Comparison of ENCODE assay signal across 8 cellular contexts in genomic region chr2:43169987-43170732, GRCh38. TPM values are rescaled to one million over a fixed set of nuclear protein-coding genes. Genes with fewer than 3 reads are reported as not detected.
DNase-seq lines count a peak whose midpoint lies in the region; ATAC-seq and TF ChIP-seq lines count a peak whose summit lies in the region.

No MANE protein-coding gene starts in this region.

- no peak for TF ChIP-seq CTCF in activated B cell treated with CpG ODN at 0.5 μM for 24 hours (IDR thresholded peaks at IDR 0.05)
- TF ChIP-seq CTCF in nephron (IDR thresholded peaks at IDR 0.05; ENCODE audit: unreplicated experiment in 3 of 3): peak; percentile 32 to 55 (median 36)

- peaks cover 82% of the 10 kb centered on the region for H3K4me1 Mint-ChIP-seq in activated B cell treated with CpG ODN at 0.5 μM for 24 hours
- H3K4me1 Mint-ChIP-seq in nephron: peaks cover 44% of the 10 kb centered on the region

- H3K9me3 Mint-ChIP-seq in activated B cell treated with CpG ODN at 0.5 μM for 24 hours (no peaks in the 10 kb centered on the region), nephron (no peaks in the 10 kb centered on the region)

- POLR2A ChIA-PET in activated B cell treated with CpG ODN at 0.5 μM for 24 hours (lab: Charles Lee): interaction anchor here (0.7 to 13.0 kb wide), 8 partner anchors 22 to 360 kb away, joined by 3 to 344 read pairs (median 4); partner anchors contain the start of gene ZFP36L2

- H3K27ac Mint-ChIP-seq in activated B cell treated with CpG ODN at 0.5 μM for 24 hours (peak overlapping the region; percentile 98), nephron (peak overlapping the region; percentile 73 to 85 (median 73))

- no peak for ATAC-seq in activated B cell treated with CpG ODN at 0.5 μM for 24 hours (ENCODE audit: low read depth)
- ATAC-seq in GM18511 (IDR thresholded peaks at IDR 0.05; ENCODE audit: unreplicated experiment): no peak
- ATAC-seq in HG03378 (IDR thresholded peaks at IDR 0.05; ENCODE audit: unreplicated experiment): no peak

- no peaks in the 10 kb centered on the region for H3K27me3 Mint-ChIP-seq in activated B cell treated with CpG ODN at 0.5 μM for 24 hours
- H3K27me3 Mint-ChIP-seq in nephron (ENCODE audit: low read depth): peaks cover 5% of the 10 kb centered on the region

- H3K36me3 Mint-ChIP-seq in activated B cell treated with CpG ODN at 0.5 μM for 24 hours (ENCODE audit: low read depth): peaks cover 2% of the 10 kb centered on the region
- no peaks in the 10 kb centered on the region for H3K36me3 Mint-ChIP-seq in nephron (ENCODE audit: low read depth)

- CTCF ChIA-PET in activated B cell treated with CpG ODN at 0.5 μM for 24 hours (lab: Charles Lee): interaction anchor here (0.8 to 6.1 kb wide), 7 partner anchors 25 to 314 kb away, joined by 3 to 37 read pairs (median 5); partner anchors contain the start of gene ZFP36L2

- H3K4me3 Mint-ChIP-seq in activated B cell treated with CpG ODN at 0.5 μM for 24 hours: peak overlapping the region; percentile 79
- no peak overlapping the region for H3K4me3 Mint-ChIP-seq in nephron

- intact Hi-C loops in activated B cell treated with CpG ODN at 0.5 μM for 24 hours (cut with micrococcal nuclease): loop anchor here (1.0 to 5.0 kb wide), 7 partner anchors 11 to 1068 kb away; partner anchors contain the start of gene ZFP36L2

- DNase-seq in NCI-H1694 treated with DMSO at 0.1 percent for 48 hours (lab: John Stamatoyannopoulos, UW) (peak; percentile 27), NCI-H1694 (lab: John Stamatoyannopoulos, UW) (no peak), activated B cell treated with CpG ODN at 0.5 μM for 24 hours (peak; percentile 43), dermis blood vessel endothelial cell (peak; percentile 73), NCI-H1417 treated with DMSO at 0.1 percent for 48 hours (lab: John Stamatoyannopoulos, UW) (no peak)

RNA-seq across cellular contexts. Expression of gene ZFP36L2, which starts 56.2 kb away (rescaled TPM):
- total RNA-seq in activated B cell treated with CpG ODN at 0.5 μM for 24 hours: 56.7 and 62.1 TPM in 2 replicates
- 13.1 and 30.7 TPM in 2 replicates for total RNA-seq in dermis blood vessel endothelial cell

Comparison
In these comparisons a context has a peak if more than half of its experiments do, and no peak if none do; other contexts are left out.
1. DNase-seq: peak in NCI-H1694 treated with DMSO at 0.1 percent for 48 hours (single experiment), activated B cell treated with CpG ODN at 0.5 μM for 24 hours (single experiment) and dermis blood vessel endothelial cell (single experiment); none in NCI-H1694 (single experiment) and NCI-H1417 treated with DMSO at 0.1 percent for 48 hours (single experiment).